In genomic region chr5:72602696-72603685, GRCh38 we compare ENCODE assay signal across 1 cellular context.
TF ChIP-seq lines count a peak whose summit lies in the region.

No MANE protein-coding gene starts in this region.

TF ChIP-seq in H1, 55 proteins besides CTCF, POLR2A, EP300 and RAD21:
- no peak for TF ChIP-seq GABPA (IDR thresholded peaks at IDR 0.05; ENCODE audit: borderline replicate concordance, insufficient read depth, low read length)
- no peak for TF ChIP-seq RNF2 (IDR thresholded peaks at IDR 0.05; ENCODE audit: borderline replicate concordance, low read depth, low read length, missing control alignments, poor library complexity, severe bottlenecking)
- no peak for TF ChIP-seq CBX5 (IDR thresholded peaks at IDR 0.05; ENCODE audit: low read depth, low read length)
- TF ChIP-seq MAFK (IDR thresholded peaks at IDR 0.05; ENCODE audit: low read depth, low read length): no peak
- TF ChIP-seq JUND (IDR thresholded peaks at IDR 0.05; ENCODE audit: low read length): no peak
- no peak for TF ChIP-seq CBX8 (IDR thresholded peaks at IDR 0.05; ENCODE audit: borderline replicate concordance, low read depth, low read length)
- no peak for TF ChIP-seq MAX (IDR thresholded peaks at IDR 0.05)
